In the genomic region with DNA sequence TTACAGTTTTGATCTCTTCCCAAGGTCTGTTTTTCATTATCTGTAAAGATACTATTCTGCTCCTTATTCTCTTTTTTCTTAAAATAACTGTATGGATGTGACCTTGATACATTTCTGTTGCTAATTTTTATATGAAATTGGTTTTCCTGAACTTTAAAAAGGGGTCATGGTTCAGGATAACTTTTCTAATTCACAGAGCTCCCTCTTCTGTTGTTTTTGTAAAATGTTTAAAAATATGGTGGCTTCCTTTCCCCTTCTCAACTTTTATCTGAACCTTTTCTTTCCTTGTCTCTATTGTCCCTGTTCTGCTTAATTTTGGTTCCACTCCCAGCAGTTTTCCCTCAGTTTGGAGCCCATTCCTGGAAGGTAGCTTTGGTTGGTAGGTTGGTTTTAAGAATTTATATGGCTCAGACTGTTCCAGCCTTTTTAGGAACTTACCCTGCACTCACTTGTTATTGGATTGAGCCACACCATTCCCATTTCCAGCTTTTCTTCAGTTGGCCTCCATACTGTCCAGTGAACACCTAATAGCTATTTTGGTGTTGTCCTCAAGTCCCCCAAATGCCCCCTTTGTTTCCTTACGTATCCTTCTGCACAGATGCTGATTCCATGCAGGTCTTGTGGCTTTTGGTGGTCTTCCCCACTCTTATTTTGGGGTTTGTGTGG, we compare ENCODE assay signal across 12 cellular contexts.
DNase-seq lines count a peak whose midpoint lies in the region; ATAC-seq, FAIRE-seq and TF ChIP-seq lines count a peak whose summit lies in the region.
"Had no signal": no experiment of that assay in that cellular context is flagged by ENCODE, and none has a peak within 500 bp of the region (broad histone marks: within the 10 kb centered on the region; RNA-seq: fewer than 3 reads in every experiment).

No MANE protein-coding gene starts in this region.

- POLR2A ChIA-PET in HCT116 (lab: Charles Lee) (interaction anchor here (1.2 kb wide), 1 partner anchor 229 kb away, joined by 3 read pairs; no protein-coding TSS in a partner anchor), K562 (lab: Yijun Ruan, JAX) (no interaction called here)

- H3K27ac ChIP-seq in C4-2B: no peak overlapping the region
- no peak overlapping the region for H3K27ac ChIP-seq in HCT116 (ENCODE audit: low read depth, low read length)
- H3K27ac ChIP-seq in K562 (ENCODE audit: extremely low read depth, low read depth, low read length): no peak overlapping the region
- no peak overlapping the region for H3K27ac ChIP-seq in mesenchymal stem cell (ENCODE audit: low read length, poor library complexity, severe bottlenecking)
- H3K27ac ChIP-seq: transverse colon, WERI-Rb-1 had no signal

- no TSS peak for BruUV-seq in HCT116 (replicated peaks; lab: Mats Ljungman, UMichigan)
- no TSS peak for BruUV-seq in K562 (replicated peaks; lab: Mats Ljungman, UMichigan)

- no peak overlapping the region for H2BK15ac ChIP-seq in mesenchymal stem cell (ENCODE audit: low read depth, poor library complexity, severe bottlenecking)

- H3K4ac ChIP-seq in mesenchymal stem cell (ENCODE audit: low read depth in 1 of 2, low read length in 2 of 2): no peak overlapping the region

- no peaks in the 10 kb centered on the region for H3K27me3 ChIP-seq in HCT116 (ENCODE audit: insufficient read depth, low read length)
- no peaks in the 10 kb centered on the region for H3K27me3 ChIP-seq in K562 (ENCODE audit: control insufficient read depth in 2 of 2, insufficient read depth in 2 of 2, low read length in 2 of 2)
- H3K27me3 ChIP-seq in mesenchymal stem cell (ENCODE audit: control insufficient read depth in 1 of 2, insufficient read depth in 1 of 2, low read length in 2 of 2): no peaks in the 10 kb centered on the region
- H3K27me3 ChIP-seq: transverse colon had no signal

- H3K4me1 ChIP-seq in HCT116 (ENCODE audit: control insufficient read depth in 1 of 2, insufficient read depth in 2 of 2, low read length in 2 of 2) (peaks cover 8 to 25% of the 10 kb centered on the region in 2 experiments), K562 (replicated peaks in 1 of 2; ENCODE audit: control insufficient read depth in 2 of 2, insufficient read depth in 2 of 2, low read length in 2 of 2) (no peaks in the 10 kb centered on the region; a peak in 1 of 5 replicates), mesenchymal stem cell (ENCODE audit: control insufficient read depth, insufficient read depth, low read depth, low read length) (peaks cover 3% of the 10 kb centered on the region)

- no peak overlapping the region for H3K9ac ChIP-seq in HCT116 (ENCODE audit: low read length)
- no peak overlapping the region for H3K9ac ChIP-seq in K562 (ENCODE audit: insufficient read depth in 1 of 2, low read depth in 2 of 2, low read length in 2 of 2)
- H3K9ac ChIP-seq in mesenchymal stem cell (ENCODE audit: low read length): peak overlapping the region; percentile 28

- H3K79me2 ChIP-seq in HCT116 (ENCODE audit: insufficient read depth, low read length) (peaks cover 86% of the 10 kb centered on the region), K562 (ENCODE audit: control insufficient read depth, insufficient read depth, low read length) (peaks cover 40% of the 10 kb centered on the region)

- DNase-seq in HCT116 (ENCODE audit: low read depth, low spot score) (no peak), K562 (ENCODE audit: extremely low read depth in 1 of 4, low spot score in 3 of 4) (no peak), mesenchymal stem cell (no peak), germinal center (ENCODE audit: low spot score) (no peak)
- DNase-seq in activated CD4-positive, alpha-beta T cell treated with anti-CD3 and anti-CD28 coated beads for 1 hour: no peak
- DNase-seq: activated effector memory CD4-positive, alpha-beta T cell treated with anti-CD3 and anti-CD28 coated beads, Interleukin-2, amount 50 U/mL, for 16 hours; NCI-H1417; transverse colon; WERI-Rb-1 had no signal

- CTCF ChIA-PET in HCT116 (lab: Charles Lee) (interaction anchor here (0.8 to 1.0 kb wide), 2 partner anchors 229 to 429 kb away, joined by 3 read pairs; a partner anchor contains a TSS), K562 (lab: Yijun Ruan, JAX; ENCODE audit: low intra/inter-chr PET ratio) (interaction anchor here (0.6 to 2.3 kb wide), 3 partner anchors 18 to 361 kb away, joined by 4 to 10 read pairs (median 6); no protein-coding TSS in a partner anchor)

- FAIRE-seq in K562 (lab: Jason Lieb, UNC): no peak

- H2BK5ac ChIP-seq in mesenchymal stem cell (ENCODE audit: low read depth, low read length, poor library complexity, severe bottlenecking): no peak overlapping the region

- no peak overlapping the region for H2BK120ac ChIP-seq in mesenchymal stem cell (ENCODE audit: low read depth, low read length)

- no peak overlapping the region for H4K8ac ChIP-seq in mesenchymal stem cell (ENCODE audit: low read length)

- H3K4me2 ChIP-seq in HCT116 (ENCODE audit: low read length): no peak overlapping the region
- no peak overlapping the region for H3K4me2 ChIP-seq in K562 (ENCODE audit: insufficient read depth, low read length)
- no peak overlapping the region for H3K4me2 ChIP-seq in mesenchymal stem cell (ENCODE audit: low read length, poor library complexity, severe bottlenecking)

- TF ChIP-seq EP300 in K562 (IDR thresholded peaks at IDR 0.05; ENCODE audit: low read length): no peak

- H3K9me1 ChIP-seq in K562 (ENCODE audit: control insufficient read depth, insufficient read depth, low read length): no peaks in the 10 kb centered on the region

- H2AFZ ChIP-seq in HCT116 (ENCODE audit: low read depth, low read length, poor library complexity, severe bottlenecking) (no peak overlapping the region), K562 (ENCODE audit: low read depth, low read length) (no peak overlapping the region), mesenchymal stem cell (ENCODE audit: low read depth, low read length) (no peak overlapping the region)

- H3K36me3 ChIP-seq in HCT116 (ENCODE audit: control insufficient read depth in 1 of 2, insufficient read depth in 2 of 2, low read length in 2 of 2) (no peaks in the 10 kb centered on the region), K562 (ENCODE audit: control insufficient read depth, insufficient read depth, low read length) (peaks cover 1% of the 10 kb centered on the region; the same call in 1 of the 3 replicates), mesenchymal stem cell (ENCODE audit: control insufficient read depth in 1 of 2, insufficient read depth in 2 of 2, low read depth in 1 of 2, low read length in 2 of 2) (peaks cover 0 to 2% of the 10 kb centered on the region in 2 experiments)
- H3K36me3 ChIP-seq: WERI-Rb-1 had no signal

- no peak overlapping the region for H3K14ac ChIP-seq in mesenchymal stem cell (ENCODE audit: low read length in 2 of 2)

- in situ Hi-C loops in K562 (cut with MboI): no loop called here

- no peak overlapping the region for H3K4me3 ChIP-seq in HCT116 (replicated peaks in 1 of 2; ENCODE audit: low read depth in 1 of 2, low read length in 2 of 2)
- no peak overlapping the region for H3K4me3 ChIP-seq in K562
- H3K4me3 ChIP-seq in mesenchymal stem cell (ENCODE audit: insufficient read depth in 1 of 2, low read depth in 1 of 2, low read length in 2 of 2): no peak overlapping the region
- H3K4me3 ChIP-seq: transverse colon had no signal

- H3K9me3 ChIP-seq in HCT116 (ENCODE audit: control insufficient read depth in 1 of 2, insufficient read depth in 1 of 2, low read depth in 1 of 2, low read length in 2 of 2) (no peaks in the 10 kb centered on the region), K562 (replicated peaks; ENCODE audit: control insufficient read depth, insufficient read depth, low read depth, low read length) (no peaks in the 10 kb centered on the region), mesenchymal stem cell (ENCODE audit: control insufficient read depth, low read length) (no peaks in the 10 kb centered on the region)
- H3K9me3 ChIP-seq: transverse colon had no signal

- H3K9me2 ChIP-seq in HCT116 (ENCODE audit: insufficient read depth): no peaks in the 10 kb centered on the region

- intact Hi-C loops in HCT116 (cut with micrococcal nuclease): loop anchor here (5.0 kb wide), 1 partner anchor 179 kb away; no protein-coding TSS in a partner anchor
- intact Hi-C loops in K562 (cut with micrococcal nuclease): loop anchor here (10.0 kb wide), 1 partner anchor 182 kb away; no protein-coding TSS in a partner anchor

- H3K23ac ChIP-seq in mesenchymal stem cell (ENCODE audit: low read length in 2 of 2): no peak overlapping the region

- TF ChIP-seq POLR2A in HCT116 (IDR thresholded peaks at IDR 0.05; ENCODE audit: borderline replicate concordance, extremely low read depth, insufficient read depth, insufficient read length) (no peak), K562 (conservative IDR thresholded peaks at IDR 0.05) (no peak)

- no peak overlapping the region for H2BK12ac ChIP-seq in mesenchymal stem cell (ENCODE audit: low read length in 2 of 2)

- 100% methylated on average over 1 of the region's 1 CpG for WGBS in K562 (ENCODE audit: insufficient coverage, low coverage, missing lambda C conversion rate)
- 88% methylated on average over 1 of the region's 1 CpG for WGBS in mesenchymal stem cell

- peaks cover 8% of the 10 kb centered on the region; the same call in 1 of the 2 replicates for H4K20me1 ChIP-seq in HCT116 (ENCODE audit: insufficient read depth)
- H4K20me1 ChIP-seq in K562 (replicated peaks; ENCODE audit: control insufficient read depth, insufficient read depth, low read length): 0 out of 2 replicates have a peak, but pooled peaks cover 6% of the 10 kb centered on the region

- H4K91ac ChIP-seq in mesenchymal stem cell (ENCODE audit: low read length): no peak overlapping the region

- no peak for ATAC-seq in HCT116
- no peak for ATAC-seq in K562
- no peak for ATAC-seq in GM21737 (IDR thresholded peaks at IDR 0.05; ENCODE audit: unreplicated experiment)
- no peak for ATAC-seq in GM21529 (IDR thresholded peaks at IDR 0.05; ENCODE audit: unreplicated experiment)

- TF ChIP-seq RAD21 in HCT116 (IDR thresholded peaks at IDR 0.05; ENCODE audit: low read depth) (peak; percentile 76), K562 (CRISPR knock-in tag; conservative IDR thresholded peaks at IDR 0.05 in 1 of 2, IDR thresholded peaks at IDR 0.05 in 1 of 2) (peak; percentile 55 to 69)

- H3K18ac ChIP-seq in mesenchymal stem cell (ENCODE audit: low read depth in 1 of 2, low read length in 2 of 2): no peak overlapping the region

- peak; percentile 23 for TF ChIP-seq CTCF in C4-2B (conservative IDR thresholded peaks at IDR 0.05)
- peak in 2 of 3 experiments; percentile 29 to 48; a peak in 2 of 6 replicates for TF ChIP-seq CTCF in HCT116 (IDR thresholded peaks at IDR 0.05 in 2 of 3, conservative IDR thresholded peaks at IDR 0.05 in 1 of 3; ENCODE audit: borderline replicate concordance in 1 of 3, insufficient read depth in 1 of 3, low read depth in 2 of 3, low read length in 2 of 3)
- peak in 1 of 3 experiments; percentile 55; a peak in 2 of 6 replicates for TF ChIP-seq CTCF in K562 (IDR thresholded peaks at IDR 0.05 in 2 of 3, conservative IDR thresholded peaks at IDR 0.05 in 1 of 3; ENCODE audit: insufficient read depth in 2 of 3, low read depth in 1 of 3, low read length in 3 of 3)

- peaks cover 18% of the 10 kb centered on the region for H3K79me1 ChIP-seq in mesenchymal stem cell (replicated peaks; ENCODE audit: low read length, poor library complexity, severe bottlenecking)

- RAD21 ChIA-PET in HCT116 (lab: Charles Lee; ENCODE audit: low non-redundant PET in 1 of 2, low total read pairs in 2 of 2, uncharacterized antibody in 2 of 2, unreplicated experiment in 2 of 2): no interaction called here

- no peak overlapping the region for H2AK5ac ChIP-seq in mesenchymal stem cell (ENCODE audit: low read length, severe bottlenecking)
